8 cellular contexts compared by ENCODE assay signal in the genomic region with DNA sequence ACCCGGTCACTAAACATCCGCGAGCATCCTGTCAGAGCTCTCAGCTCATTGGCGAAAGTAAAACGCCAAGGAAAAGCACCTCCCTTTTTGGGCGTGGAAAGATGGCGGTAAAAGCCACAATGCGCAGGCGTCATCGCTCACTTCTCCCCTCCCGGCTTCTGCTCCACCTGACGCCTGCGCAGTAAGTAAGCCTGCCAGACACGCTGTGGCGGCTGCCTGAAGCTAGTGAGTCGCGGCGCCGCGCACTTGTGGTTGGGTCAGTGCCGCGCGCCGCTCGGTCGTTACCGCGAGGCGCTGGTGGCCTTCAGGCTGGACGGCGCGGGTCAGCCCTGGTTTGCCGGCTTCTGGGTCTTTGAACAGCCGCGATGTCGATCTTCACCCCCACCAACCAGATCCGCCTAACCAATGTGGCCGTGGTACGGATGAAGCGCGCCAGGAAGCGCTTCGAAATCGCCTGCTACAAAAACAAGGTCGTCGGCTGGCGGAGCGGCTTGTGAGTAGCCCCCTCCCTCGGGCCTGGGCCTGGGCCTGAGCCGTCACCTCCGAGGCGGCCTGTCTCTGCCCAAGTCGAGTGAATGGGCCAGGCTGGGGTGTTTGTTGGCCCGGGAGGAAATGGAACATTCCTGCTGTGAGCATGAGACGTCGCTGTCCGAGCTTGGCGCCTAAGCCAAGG. TPM values are rescaled to one million over a fixed set of nuclear protein-coding genes. Genes with fewer than 3 reads are reported as not detected.
DNase-seq lines count a peak whose midpoint lies in the region; TF ChIP-seq lines count a peak whose summit lies in the region.
"Not testable (repeated sequence)": the region's sequence is repeated elsewhere in the genome, so short reads cannot be mapped to it uniquely, and the experiment has no call there.

No MANE protein-coding gene starts in this region.

- not testable (repeated sequence) for TF ChIP-seq CTCF in GM20000 (IDR thresholded peaks at IDR 0.05; ENCODE audit: extremely low read depth, missing control alignments)

- peak; percentile 96 for DNase-seq in COLO668 (lab: John Stamatoyannopoulos, UW; ENCODE audit: unreplicated experiment)
- DNase-seq in GM20000 (ENCODE audit: low spot score): peak; percentile 76
- DNase-seq in HS-5 (ENCODE audit: low read depth): peak; percentile 97
- peak; percentile 82 for DNase-seq in NK-92 (lab: John Stamatoyannopoulos, UW; ENCODE audit: unreplicated experiment)
- peak; percentile 98 for DNase-seq in activated CD8-positive, alpha-beta memory T cell treated with anti-CD3 and anti-CD28 coated beads for 24 hours
- peak; percentile 90 for DNase-seq in effector CD8-positive, alpha-beta T cell (lab: John Stamatoyannopoulos, UW)
- DNase-seq in lung microvascular endothelial cell (ENCODE audit: low read depth in 2 of 2): peak; percentile 99
- peak; percentile 83 to 95 (median 94) for DNase-seq in stimulated activated CD4-positive, alpha-beta T cell treated with anti-CD3 and anti-CD28 coated beads, TNF-alpha, amount 100 ng/mL, for 4 hours (ENCODE audit: low read depth in 3 of 3)

RNA-seq across cellular contexts. Expression of gene TYW1B, which starts 1.4 kb away (rescaled TPM):
- total RNA-seq in lung microvascular endothelial cell: 0.87 and 5.4 TPM in 2 replicates

Comparison
In these comparisons a context has a peak if more than half of its experiments do, and no peak if none do; other contexts are left out.
1. Peak in every context shown above with its lines: DNase-seq.